ENCODE assay signal across 1 cellular context in genomic region chr9:124645274-124645673, GRCh38.
TF ChIP-seq lines count a peak whose summit lies in the region.

No MANE protein-coding gene starts in this region.

TF ChIP-seq in K562, 482 proteins besides CTCF, POLR2A, EP300 and RAD21 (continued from another document):
- TF ChIP-seq ZNF436 (CRISPR knock-in tag; IDR thresholded peaks at IDR 0.05) (no peak), IRF1 (CRISPR knock-in tag; IDR thresholded peaks at IDR 0.05; ENCODE audit: borderline replicate concordance) (no peak), PRPF4 (IDR thresholded peaks at IDR 0.05; ENCODE audit: insufficient read depth, low read depth, low read length, poor library complexity, severe bottlenecking) (no peak), ZNF740 (CRISPR knock-in tag; IDR thresholded peaks at IDR 0.05) (no peak), ZNF740 (tag; IDR thresholded peaks at IDR 0.05) (no peak), CBX3 (IDR thresholded peaks at IDR 0.05; ENCODE audit: borderline replicate concordance in 1 of 2, low read length in 2 of 2) (no peak), DACH1 (IDR thresholded peaks at IDR 0.05; ENCODE audit: partially characterized antibody) (no peak), TFAM (CRISPR knock-in tag; conservative IDR thresholded peaks at IDR 0.05) (no peak), ZNF766 (CRISPR knock-in tag; conservative IDR thresholded peaks at IDR 0.05) (no peak), ZNF696 (CRISPR knock-in tag; conservative IDR thresholded peaks at IDR 0.05) (no peak), CHAMP1 (IDR thresholded peaks at IDR 0.05) (no peak), ERF (CRISPR knock-in tag; IDR thresholded peaks at IDR 0.05) (no peak), NR1H2 (CRISPR knock-in tag; IDR thresholded peaks at IDR 0.05) (no peak), MAFF (IDR thresholded peaks at IDR 0.05; ENCODE audit: low read length) (no peak), HDAC8 (tag; IDR thresholded peaks at IDR 0.05) (no peak), ZFX (CRISPR knock-in tag; IDR thresholded peaks at IDR 0.05) (no peak)
